In genomic region chr1:183582021-183582746, GRCh38 we compare ENCODE assay signal across 23 cellular contexts. TPM values are rescaled to one million over a fixed set of nuclear protein-coding genes. Genes with fewer than 3 reads are reported as not detected.
A peak's percentile ranks its signal among the peaks of the same experiment; 100 is the strongest.
DNase-seq lines count a peak whose midpoint lies in the region; ATAC-seq, FAIRE-seq and TF ChIP-seq lines count a peak whose summit lies in the region.
"Had no signal": no experiment of that assay in that cellular context is flagged by ENCODE, and none has a peak within 500 bp of the region (broad histone marks: within the 10 kb centered on the region; RNA-seq: fewer than 3 reads in every experiment).

No MANE protein-coding gene starts in this region.

- no peak overlapping the region for H3K4me3 Mint-ChIP-seq in activated CD8-positive, alpha-beta T cell treated with anti-CD3 and anti-CD28 coated beads, Interleukin-2, amount 10 ng/mL, durations not matched to agents 7 days and 5 days
- no peak overlapping the region for H3K4me3 Mint-ChIP-seq in activated CD8-positive, alpha-beta T cell treated with anti-CD3 and anti-CD28 coated beads for 36 hours
- no peak overlapping the region for H3K4me3 Mint-ChIP-seq in neural crest cell
- H3K4me3 Mint-ChIP-seq: activated B cell treated with CpG ODN at 0.5 μM for 24 hours; activated CD4-positive, alpha-beta memory T cell treated with anti-CD3 and anti-CD28 coated beads for 36 hours; immature natural killer cell had no signal

- H3K27ac ChIP-seq in H1 (ENCODE audit: low read depth, low read length) (no peak overlapping the region), upper lobe of left lung (peak overlapping the region; percentile 39 to 78 (median 69))
- H3K27ac ChIP-seq: 22Rv1 had no signal

- TF ChIP-seq CTCF in activated CD8-positive, alpha-beta T cell treated with anti-CD3 and anti-CD28 coated beads for 36 hours (IDR thresholded peaks at IDR 0.05) = no peak
- TF ChIP-seq CTCF in H1 (IDR thresholded peaks at IDR 0.05; ENCODE audit: control extremely low read depth in 1 of 3, insufficient read depth in 1 of 3, low read depth in 1 of 3, low read length in 3 of 3) (no peak), neural crest cell (conservative IDR thresholded peaks at IDR 0.05) (no peak), upper lobe of left lung (IDR thresholded peaks at IDR 0.05) (no peak)

- H3K23ac ChIP-seq in H1 (ENCODE audit: insufficient read length) = no peak overlapping the region

- H2AFZ ChIP-seq in H1 (ENCODE audit: low read length) = peak overlapping the region; percentile 6; the same call in 1 of the 2 replicates

- TF ChIP-seq POLR2A in H1 (IDR thresholded peaks at IDR 0.05; ENCODE audit: control extremely low read depth in 1 of 2, low read depth in 2 of 2, low read length in 2 of 2) (no peak), upper lobe of left lung (IDR thresholded peaks at IDR 0.05) (no peak)

- no peak overlapping the region for H2BK120ac ChIP-seq in H1 (replicated peaks; ENCODE audit: low read depth, low read length)

- no peaks in the 10 kb centered on the region for H3K27me3 ChIP-seq in H1 (replicated peaks in 1 of 4; ENCODE audit: control insufficient read depth in 3 of 4, extremely low read depth in 1 of 4, insufficient read depth in 3 of 4, low read length in 3 of 4)
- no peaks in the 10 kb centered on the region for H3K27me3 ChIP-seq in upper lobe of left lung

- no peak overlapping the region for H3K56ac ChIP-seq in H1 (replicated peaks; ENCODE audit: insufficient read length, low read depth, low read length)

- no peak overlapping the region for H3K9ac ChIP-seq in H1 (replicated peaks in 1 of 4; ENCODE audit: extremely low read depth in 1 of 4, low read depth in 3 of 4, low read length in 3 of 4)

- intact Hi-C loops in activated CD8-positive, alpha-beta T cell treated with anti-CD3 and anti-CD28 coated beads for 36 hours (cut with micrococcal nuclease) = no loop called here

- 0 out of 2 replicates have a peak, but pooled peaks cover 2% of the 10 kb centered on the region for H3K79me1 ChIP-seq in H1 (ENCODE audit: low read depth, low read length)

- H3K9me3 ChIP-seq in H1 (ENCODE audit: insufficient read depth in 2 of 2, low read depth in 1 of 2, low read length in 1 of 2) (no peaks in the 10 kb centered on the region), upper lobe of left lung (no peaks in the 10 kb centered on the region)

- no peak overlapping the region for H4K5ac ChIP-seq in H1 (ENCODE audit: insufficient read length, low read depth, low read length)

- no peak overlapping the region for H3K4me3 ChIP-seq in H1 (ENCODE audit: extremely low read depth in 1 of 4, insufficient read depth in 2 of 4, low read depth in 3 of 4, low read length in 4 of 4)
- H3K4me3 ChIP-seq in upper lobe of left lung = no peak overlapping the region
- H3K4me3 ChIP-seq: lung had no signal

- H3K14ac ChIP-seq in H1 (ENCODE audit: insufficient read length) = no peak overlapping the region

- H3K36me3 ChIP-seq in H1 (ENCODE audit: control insufficient read depth in 2 of 4, insufficient read depth in 4 of 4, low read length in 3 of 4) (no peaks in the 10 kb centered on the region), upper lobe of left lung (no peaks in the 10 kb centered on the region)

- no peaks in the 10 kb centered on the region for H3K23me2 ChIP-seq in H1 (ENCODE audit: low read depth, low read length)

- TF ChIP-seq RAD21 in H1 (IDR thresholded peaks at IDR 0.05 in 1 of 2, conservative IDR thresholded peaks at IDR 0.05 in 1 of 2; ENCODE audit: low read depth in 2 of 2, low read length in 2 of 2) = no peak

- no peak overlapping the region for H2BK20ac ChIP-seq in H1 (ENCODE audit: low read length)

- TF ChIP-seq EP300 in H1 (IDR thresholded peaks at IDR 0.05; ENCODE audit: borderline replicate concordance in 1 of 2, low read depth in 2 of 2, low read length in 2 of 2) (no peak), upper lobe of left lung (IDR thresholded peaks at IDR 0.05) (no peak)

- H3K4me1 ChIP-seq in H1 (replicated peaks in 1 of 4; ENCODE audit: control insufficient read depth in 3 of 4, insufficient read depth in 4 of 4, low read length in 3 of 4) (peaks cover 0 to 9% (median 4%) of the 10 kb centered on the region in 4 experiments; a peak in 5 of 7 replicates), upper lobe of left lung (peaks cover 20 to 41% (median 38%) of the 10 kb centered on the region in 4 donors)

- WGBS in H1 (ENCODE audit: extremely low coverage in 1 of 2, insufficient coverage in 1 of 2, insufficient read length in 1 of 2, insufficient replicate concordance in 2 of 2, low coverage in 1 of 2, low lambda C conversion rate in 2 of 2, missing lambda C conversion rate in 1 of 2), 2 experiments = 90% methylated on average over 12 of the region's 12 CpGs; no CpG with 5 or more reads in 1 of the 2 experiments
- WGBS in upper lobe of left lung, 2 donors = 64 to 66% methylated on average over 10 to 12 of the region's 12 CpGs

- H2BK12ac ChIP-seq in H1 (ENCODE audit: low read depth, low read length) = no peak overlapping the region

- H3K4ac ChIP-seq in H1 (replicated peaks; ENCODE audit: insufficient read length, low read depth, low read length) = no peak overlapping the region

- no peak overlapping the region for H2BK15ac ChIP-seq in H1 (ENCODE audit: low read length)

- POLR2A ChIA-PET in activated CD8-positive, alpha-beta T cell treated with anti-CD3 and anti-CD28 coated beads, Interleukin-2, amount 10 ng/mL, durations not matched to agents 7 days and 5 days (lab: Charles Lee) = no interaction called here
- POLR2A ChIA-PET in activated CD8-positive, alpha-beta T cell treated with anti-CD3 and anti-CD28 coated beads for 36 hours (lab: Charles Lee) = no interaction called here
- POLR2A ChIA-PET in H1 (lab: Charles Lee; ENCODE audit: partially characterized antibody) = interaction anchor here (0.8 kb wide), 1 partner anchor 24 kb away, joined by 3 read pairs; no protein-coding TSS in a partner anchor

- no peak overlapping the region; the same call in 1 of the 2 replicates for H3K18ac ChIP-seq in H1 (ENCODE audit: extremely low read depth, low read length)

- H3K79me2 ChIP-seq in H1 (ENCODE audit: control insufficient read depth in 1 of 2, insufficient read depth in 2 of 2, low read length in 2 of 2) = no peaks in the 10 kb centered on the region

- H4K20me1 ChIP-seq in H1 (replicated peaks in 1 of 2; ENCODE audit: control insufficient read depth in 1 of 2, insufficient read depth in 2 of 2, low read length in 2 of 2) = no peaks in the 10 kb centered on the region

- no peaks in the 10 kb centered on the region for H3K27me3 Mint-ChIP-seq in activated CD8-positive, alpha-beta T cell treated with anti-CD3 and anti-CD28 coated beads, Interleukin-2, amount 10 ng/mL, durations not matched to agents 7 days and 5 days (ENCODE audit: low read depth)
- no peaks in the 10 kb centered on the region for H3K27me3 Mint-ChIP-seq in activated CD8-positive, alpha-beta T cell treated with anti-CD3 and anti-CD28 coated beads for 36 hours
- H3K27me3 Mint-ChIP-seq in neural crest cell (ENCODE audit: low read depth) = no peaks in the 10 kb centered on the region
- H3K27me3 Mint-ChIP-seq: activated B cell treated with CpG ODN at 0.5 μM for 24 hours; activated CD4-positive, alpha-beta memory T cell treated with anti-CD3 and anti-CD28 coated beads for 36 hours had no signal

- no peak for ATAC-seq in activated CD8-positive, alpha-beta T cell treated with anti-CD3 and anti-CD28 coated beads, Interleukin-2, amount 10 ng/mL, durations not matched to agents 7 days and 5 days
- no peak for ATAC-seq in activated CD8-positive, alpha-beta T cell treated with anti-CD3 and anti-CD28 coated beads for 36 hours
- ATAC-seq in upper lobe of left lung (ENCODE audit: low FRiP score in 2 of 2) = no peak

- H3K4me2 ChIP-seq in H1 (ENCODE audit: insufficient read depth in 1 of 2, low read depth in 2 of 2, low read length in 2 of 2) = no peak overlapping the region

- H4K91ac ChIP-seq in H1 (replicated peaks; ENCODE audit: insufficient read length, low read length) = no peak overlapping the region

- no peak overlapping the region for H2AK5ac ChIP-seq in H1 (ENCODE audit: low read depth, low read length)

- no peak for DNase-seq in activated CD8-positive, alpha-beta T cell treated with anti-CD3 and anti-CD28 coated beads, Interleukin-2, amount 10 ng/mL, durations not matched to agents 7 days and 5 days
- no peak for DNase-seq in activated CD8-positive, alpha-beta T cell treated with anti-CD3 and anti-CD28 coated beads for 36 hours
- DNase-seq in H1 (ENCODE audit: low read depth in 1 of 2, low spot score in 2 of 2) (no peak), neural crest cell (ENCODE audit: low read depth, low spot score) (no peak), upper lobe of left lung (peak in 1 of 2 donors; percentile 51), NCI-H146 (lab: John Stamatoyannopoulos, UW) (no peak), NOMO-1 (lab: John Stamatoyannopoulos, UW; ENCODE audit: unreplicated experiment in 2 of 2) (no peak)
- DNase-seq in stimulated activated CD4-positive, alpha-beta T cell treated with anti-CD3 and anti-CD28 coated beads, Interleukin-4, amount 100 ng/mL, for 1 hour = no peak
- DNase-seq: activated B cell treated with CpG ODN at 0.5 μM for 24 hours; activated CD4-positive, alpha-beta memory T cell treated with anti-CD3 and anti-CD28 coated beads for 36 hours; activated gamma-delta T cell; activated T-cell treated with anti-CD3 and anti-CD28 coated beads for 4 hours; dermis blood vessel endothelial cell; head of caudate nucleus; immature natural killer cell; KBM-7; MV-4-11; NCI-H187; NCI-H69 had no signal

- peaks cover 4% of the 10 kb centered on the region for H3K36me3 Mint-ChIP-seq in activated CD8-positive, alpha-beta T cell treated with anti-CD3 and anti-CD28 coated beads, Interleukin-2, amount 10 ng/mL, durations not matched to agents 7 days and 5 days (ENCODE audit: low read depth)
- H3K36me3 Mint-ChIP-seq in activated CD8-positive, alpha-beta T cell treated with anti-CD3 and anti-CD28 coated beads for 36 hours (ENCODE audit: low read depth) = no peaks in the 10 kb centered on the region
- no peaks in the 10 kb centered on the region for H3K36me3 Mint-ChIP-seq in neural crest cell (ENCODE audit: low read depth)
- H3K36me3 Mint-ChIP-seq: activated CD4-positive, alpha-beta memory T cell treated with anti-CD3 and anti-CD28 coated beads for 36 hours; immature natural killer cell had no signal

- peak overlapping the region; percentile 70 for H3K27ac Mint-ChIP-seq in activated CD8-positive, alpha-beta T cell treated with anti-CD3 and anti-CD28 coated beads, Interleukin-2, amount 10 ng/mL, durations not matched to agents 7 days and 5 days
- no peak overlapping the region for H3K27ac Mint-ChIP-seq in activated CD8-positive, alpha-beta T cell treated with anti-CD3 and anti-CD28 coated beads for 36 hours
- peak overlapping the region; percentile 8 for H3K27ac Mint-ChIP-seq in neural crest cell (ENCODE audit: unreplicated experiment)
- H3K27ac Mint-ChIP-seq: activated B cell treated with CpG ODN at 0.5 μM for 24 hours; activated CD4-positive, alpha-beta memory T cell treated with anti-CD3 and anti-CD28 coated beads for 36 hours; immature natural killer cell had no signal

- CTCF ChIA-PET in activated CD8-positive, alpha-beta T cell treated with anti-CD3 and anti-CD28 coated beads, Interleukin-2, amount 10 ng/mL, durations not matched to agents 7 days and 5 days (lab: Charles Lee) = interaction anchor here (1.0 to 5.1 kb wide), 2 partner anchors 51 to 73 kb away, joined by 3 to 22 read pairs; no protein-coding TSS in a partner anchor
- CTCF ChIA-PET in activated CD8-positive, alpha-beta T cell treated with anti-CD3 and anti-CD28 coated beads for 36 hours (lab: Charles Lee) = interaction anchor here (1.1 kb wide), 1 partner anchor 14 kb away, joined by 4 read pairs; no protein-coding TSS in a partner anchor
- CTCF ChIA-PET in H1 (lab: Charles Lee; ENCODE audit: partially characterized antibody) = interaction anchor here (0.6 to 1.3 kb wide), 10 partner anchors 13 to 420 kb away, joined by 3 to 4 read pairs (median 3); no protein-coding TSS in a partner anchor

- no peak for FAIRE-seq in H1 (lab: Jason Lieb, UNC)
- FAIRE-seq: bronchial epithelial cell, endothelial cell of umbilical vein had no signal

- H3K4me1 Mint-ChIP-seq in activated CD8-positive, alpha-beta T cell treated with anti-CD3 and anti-CD28 coated beads, Interleukin-2, amount 10 ng/mL, durations not matched to agents 7 days and 5 days (ENCODE audit: low read depth) = peaks cover 51% of the 10 kb centered on the region
- peaks cover 17% of the 10 kb centered on the region for H3K4me1 Mint-ChIP-seq in activated CD8-positive, alpha-beta T cell treated with anti-CD3 and anti-CD28 coated beads for 36 hours (ENCODE audit: low read depth)
- peaks cover 4% of the 10 kb centered on the region for H3K4me1 Mint-ChIP-seq in neural crest cell

- H3K9me3 Mint-ChIP-seq in activated CD8-positive, alpha-beta T cell treated with anti-CD3 and anti-CD28 coated beads, Interleukin-2, amount 10 ng/mL, durations not matched to agents 7 days and 5 days (ENCODE audit: insufficient read depth) = no peaks in the 10 kb centered on the region
- no peaks in the 10 kb centered on the region for H3K9me3 Mint-ChIP-seq in activated CD8-positive, alpha-beta T cell treated with anti-CD3 and anti-CD28 coated beads for 36 hours
- H3K9me3 Mint-ChIP-seq in neural crest cell = no peaks in the 10 kb centered on the region
- H3K9me3 Mint-ChIP-seq: activated B cell treated with CpG ODN at 0.5 μM for 24 hours; activated CD4-positive, alpha-beta memory T cell treated with anti-CD3 and anti-CD28 coated beads for 36 hours; immature natural killer cell had no signal

- no peak overlapping the region for H2BK5ac ChIP-seq in H1 (ENCODE audit: low read depth, low read length)

- H4K8ac ChIP-seq in H1 (ENCODE audit: extremely low read depth, insufficient read depth, low read length) = no peak overlapping the region

RNA-seq across cellular contexts. Expression of gene NCF2, which starts 8.1 kb away (rescaled TPM):
- 10 to 100 TPM in 1 of 2 experiments, 1 to 10 TPM in 1; 9.2 to 10.3 TPM for total RNA-seq in activated CD8-positive, alpha-beta T cell treated with anti-CD3 and anti-CD28 coated beads, Interleukin-2, amount 10 ng/mL, durations not matched to agents 7 days and 5 days
- total RNA-seq in activated CD8-positive, alpha-beta T cell treated with anti-CD3 and anti-CD28 coated beads for 36 hours = 1 to 10 TPM; 4.2 to 4.7 TPM
- total RNA-seq in H1 (2021; fragmentation: NEBNext Ultra II Directional; extraction: Animal tissue kit (Norgen Biotek cat#: 25700)) = not detected in 2 replicates
- polyA plus RNA-seq in H1 (2011; rRNA removed) = 0.03 TPM in 1 of 2 replicates, not detected in the other
- polyA plus RNA-seq in H1 (2011; cell fraction: cytosol; rRNA removed) = 0.10 TPM
- polyA plus RNA-seq in H1 (2011; cell fraction: nucleus; rRNA removed) = not detected
- polyA plus RNA-seq in H1 (2012, experiment 1 of 2) = not detected in 4 replicates
- polyA plus RNA-seq in H1 (2012, experiment 2 of 2) = not detected
- 0.20 TPM for polyA plus RNA-seq in H1 (2013, experiment 1 of 2)
- polyA plus RNA-seq in H1 (2013, experiment 2 of 2) = 0.06 TPM
- 0.07 TPM in 1 of 2 replicates, not detected in the other for polyA minus RNA-seq in H1 (2011; rRNA and poly(A)+ RNA removed)
- not detected for polyA minus RNA-seq in H1 (2011; cell fraction: cytosol; rRNA and poly(A)+ RNA removed)
- not detected for polyA minus RNA-seq in H1 (2011; cell fraction: nucleus; rRNA and poly(A)+ RNA removed)
- not detected in 2 replicates for total RNA-seq in neural crest cell
- 100 to 1,000 TPM in 4 of 6 donors, 10 to 100 TPM in 2; 68.5 to 202 (median 143) TPM for total RNA-seq in upper lobe of left lung
- total RNA-seq: dermis blood vessel endothelial cell, endothelial cell of umbilical vein had no signal

RNA-seq across cellular contexts. Expression of gene ARPC5, which starts 53.4 kb away (rescaled TPM):
- total RNA-seq in activated CD8-positive, alpha-beta T cell treated with anti-CD3 and anti-CD28 coated beads, Interleukin-2, amount 10 ng/mL, durations not matched to agents 7 days and 5 days = 100 to 1,000 TPM; 271 to 274 TPM
- 100 to 1,000 TPM; 128 to 134 TPM for total RNA-seq in activated CD8-positive, alpha-beta T cell treated with anti-CD3 and anti-CD28 coated beads for 36 hours
- 58.9 and 60.8 TPM in 2 replicates for total RNA-seq in H1 (2021; fragmentation: NEBNext Ultra II Directional; extraction: Animal tissue kit (Norgen Biotek cat#: 25700))
- polyA plus RNA-seq in H1 (2011; rRNA removed) = 15.1 and 24.0 TPM in 2 replicates
- polyA plus RNA-seq in H1 (2011; cell fraction: cytosol; rRNA removed) = 35.4 TPM
- 10.3 TPM for polyA plus RNA-seq in H1 (2011; cell fraction: nucleus; rRNA removed)
- polyA plus RNA-seq in H1 (2012, experiment 1 of 2) = 59.1 to 87.7 TPM (median 68.2 TPM) in 4 replicates
- 12.6 TPM for polyA plus RNA-seq in H1 (2012, experiment 2 of 2)
- 52.8 TPM for polyA plus RNA-seq in H1 (2013, experiment 1 of 2)
- polyA plus RNA-seq in H1 (2013, experiment 2 of 2) = 53.5 TPM
- 14.8 and 17.4 TPM in 2 replicates for polyA minus RNA-seq in H1 (2011; rRNA and poly(A)+ RNA removed)
- 39.9 TPM for polyA minus RNA-seq in H1 (2011; cell fraction: cytosol; rRNA and poly(A)+ RNA removed)
- polyA minus RNA-seq in H1 (2011; cell fraction: nucleus; rRNA and poly(A)+ RNA removed) = 12.0 TPM
- total RNA-seq in neural crest cell = 87.0 and 94.6 TPM in 2 replicates
- total RNA-seq in upper lobe of left lung = 100 to 1,000 TPM in 4 of 6 donors, 10 to 100 TPM in 2; 28.3 to 193 (median 109) TPM

Comparison
In these comparisons a context has a peak if more than half of its experiments do, and no peak if none do; other contexts are left out.
1. RNA of gene NCF2, which starts 8.1 kb away (total RNA-seq): 68.5 to 202 TPM in upper lobe of left lung; 9.2 to 10.3 TPM in activated CD8-positive, alpha-beta T cell treated with anti-CD3 and anti-CD28 coated beads, Interleukin-2, amount 10 ng/mL, durations not matched to agents 7 days and 5 days, 4.2 to 4.7 TPM in activated CD8-positive, alpha-beta T cell treated with anti-CD3 and anti-CD28 coated beads for 36 hours, not detected in H1 and not detected in neural crest cell; every median in the first group is over 4 times any median in the second.